In the genomic region with DNA sequence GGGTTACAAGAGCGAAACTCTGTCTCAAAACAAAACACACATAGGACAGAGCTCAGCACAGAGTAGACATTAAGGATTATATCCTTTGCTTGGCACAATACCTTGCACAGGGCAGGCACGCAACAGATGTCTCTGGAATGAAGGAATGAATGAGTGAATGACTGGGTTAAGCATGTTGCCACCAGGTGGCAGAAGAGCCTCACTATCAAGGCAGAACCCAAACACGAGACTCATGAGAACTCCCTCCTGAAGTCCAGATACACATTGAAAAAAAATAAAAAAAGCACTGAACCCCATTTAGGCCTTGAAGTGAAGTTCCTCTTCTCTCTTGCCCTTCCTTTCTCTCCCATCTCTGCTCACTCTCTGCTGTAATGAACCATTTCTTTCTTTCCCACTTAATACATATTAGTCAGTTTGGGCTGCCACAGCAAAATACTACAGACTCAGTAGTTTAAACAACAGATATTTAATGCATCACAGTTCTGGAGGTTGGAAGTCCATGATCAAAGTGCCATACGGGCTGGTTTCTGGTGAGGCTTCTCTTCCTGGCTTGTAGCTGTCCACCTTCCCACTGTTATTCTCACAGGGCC, we compare ENCODE assay signal across 9 cellular contexts. TPM values are rescaled to one million over a fixed set of nuclear protein-coding genes. Genes with fewer than 3 reads are reported as not detected.
DNase-seq lines count a peak whose midpoint lies in the region; ATAC-seq and TF ChIP-seq lines count a peak whose summit lies in the region.
"Had no signal": no experiment of that assay in that cellular context is flagged by ENCODE, and none has a peak within 500 bp of the region (broad histone marks: within the 10 kb centered on the region; RNA-seq: fewer than 3 reads in every experiment).

No MANE protein-coding gene starts in this region.

- H3K27ac ChIP-seq in neural progenitor cell (no peak overlapping the region), substantia nigra (ENCODE audit: low read depth, low read length, poor library complexity, severe bottlenecking) (no peak overlapping the region)

- no peaks in the 10 kb centered on the region for H3K9me3 ChIP-seq in neural progenitor cell (ENCODE audit: low read depth)

- no peaks in the 10 kb centered on the region for H3K27me3 ChIP-seq in neural progenitor cell

- no peaks in the 10 kb centered on the region for H3F3A ChIP-seq in neural progenitor cell (ENCODE audit: low read depth)

- H3K4me1 Mint-ChIP-seq in neural progenitor cell, result peaks cover 15% of the 10 kb centered on the region

- H3K36me3 Mint-ChIP-seq in neural progenitor cell, result no peaks in the 10 kb centered on the region

- no peak overlapping the region for H3K9ac ChIP-seq in neural progenitor cell

- H4K20me1 ChIP-seq in neural progenitor cell (ENCODE audit: low read depth), result no peaks in the 10 kb centered on the region

- H3K27ac Mint-ChIP-seq in neural progenitor cell, result no peak overlapping the region

- no peaks in the 10 kb centered on the region for H3K36me3 ChIP-seq in neural progenitor cell

- H3K79me2 ChIP-seq in neural progenitor cell (ENCODE audit: low read depth), result no peaks in the 10 kb centered on the region

- no peak overlapping the region for H3K4me3 ChIP-seq in fibroblast of mammary gland (ENCODE audit: control insufficient read depth, low read depth, low read length)
- H3K4me3 ChIP-seq in neural progenitor cell, result no peak overlapping the region

- no peak overlapping the region for H3K4me2 ChIP-seq in neural progenitor cell

- H3K4me1 ChIP-seq in neural progenitor cell, result no peaks in the 10 kb centered on the region

- H3K4me3 Mint-ChIP-seq in neural progenitor cell, result no peak overlapping the region
- H3K4me3 Mint-ChIP-seq: dendritic cell treated with granulocyte-macrophage colony-stimulating factor and Interleukin-4, amounts not matched to agents 40 ng/mL and 50 ng/mL, for 4 days had no signal

- DNase-seq in CMK (ENCODE audit: low read depth) (peak; percentile 58), HT-29 (ENCODE audit: low spot score) (peak; percentile 84), OCI-M1 (lab: John Stamatoyannopoulos, UW) (peak; percentile 87), activated T-cell treated with anti-CD3 and anti-CD28 coated beads for 48 hours (ENCODE audit: low read depth) (peak; percentile 58), fibroblast of mammary gland (ENCODE audit: low read depth) (peak; percentile 91), neural progenitor cell (ENCODE audit: low spot score) (peak; percentile 84), substantia nigra (lab: John Stamatoyannopoulos, UW) (peak in 37 of 49 donors; percentile 2 to 65 (median 30))

- ATAC-seq in GM19438 (IDR thresholded peaks at IDR 0.05; ENCODE audit: low read depth, unreplicated experiment), result peak; percentile 73

- H3K9me3 Mint-ChIP-seq in neural progenitor cell, result no peaks in the 10 kb centered on the region
- H3K9me3 Mint-ChIP-seq: dendritic cell treated with granulocyte-macrophage colony-stimulating factor and Interleukin-4, amounts not matched to agents 40 ng/mL and 50 ng/mL, for 4 days had no signal

- H2AFZ ChIP-seq in neural progenitor cell (replicated peaks), result no peak overlapping the region

- TF ChIP-seq CTCF in fibroblast of mammary gland (conservative IDR thresholded peaks at IDR 0.05; ENCODE audit: control insufficient read depth, insufficient read depth, low read depth, low read length) (peak; percentile 94), neural progenitor cell (IDR thresholded peaks at IDR 0.05) (peak; percentile 80)

- H3K27me3 Mint-ChIP-seq in neural progenitor cell (ENCODE audit: insufficient read depth, low read depth), result peaks cover 3% of the 10 kb centered on the region
- H3K27me3 Mint-ChIP-seq: dendritic cell treated with granulocyte-macrophage colony-stimulating factor and Interleukin-4, amounts not matched to agents 40 ng/mL and 50 ng/mL, for 4 days had no signal

RNA-seq across cellular contexts. Expression of a gene that starts 26.6 kb away (rescaled TPM):
- 35.0 and 38.2 TPM in 2 replicates for total RNA-seq in HT-29 (2014; rRNA removed; shearing (Covaris generic))
- total RNA-seq in neural progenitor cell (ENCODE audit: low replicate concordance), result 230 and 266 TPM in 2 replicates

Comparison
In these comparisons a context has a peak if more than half of its experiments do, and no peak if none do; other contexts are left out.
1. DNase-seq: peak in every context shown above with its lines; median percentile 91 in fibroblast of mammary gland; 87 in OCI-M1; 84 in HT-29; 84 in neural progenitor cell; 58 in CMK; 58 in activated T-cell treated with anti-CD3 and anti-CD28 coated beads for 48 hours; 30 in substantia nigra.